In genomic region chr15:65394280-65394789, GRCh38 we compare ENCODE assay signal across 32 cellular contexts. TPM values are rescaled to one million over a fixed set of nuclear protein-coding genes. Genes with fewer than 3 reads are reported as not detected.
"Had no signal": no experiment of that assay in that cellular context is flagged by ENCODE, and none has a peak within 500 bp of the region (broad histone marks: within the 10 kb centered on the region; RNA-seq: fewer than 3 reads in every experiment).

No MANE protein-coding gene starts in this region.

- H3K27ac ChIP-seq: ascending aorta, breast epithelium, cardiac muscle cell, coronary artery, dorsolateral prefrontal cortex, foreskin keratinocyte, gastrocnemius medialis, WERI-Rb-1 had no signal

- DNase-seq: activated B cell treated with CpG ODN at 0.5 μM for 24 hours; activated CD4-positive, alpha-beta memory T cell treated with anti-CD3 and anti-CD28 coated beads for 36 hours; activated CD4-positive, alpha-beta T cell treated with anti-CD3 and anti-CD28 coated beads for 36 hours; activated CD4-positive, alpha-beta T cell treated with anti-CD3 and anti-CD28 coated beads, Interleukin-2, amount 10 ng/mL, durations not matched to agents 24 days and 14 days; activated CD8-positive, alpha-beta memory T cell treated with anti-CD3 and anti-CD28 coated beads, Interleukin-2, amount 10 ng/mL, durations not matched to agents 7 days and 5 days; activated CD8-positive, alpha-beta memory T cell treated with anti-CD3 and anti-CD28 coated beads, Interleukin-2, amount 50 U/mL, for 4 hours; activated CD8-positive, alpha-beta T cell treated with anti-CD3 and anti-CD28 coated beads, Interleukin-2, amount 10 ng/mL, durations not matched to agents 7 days and 5 days; activated gamma-delta T cell; activated naive CD4-positive, alpha-beta T cell; activated naive CD4-positive, alpha-beta T cell treated with anti-CD3 and anti-CD28 coated beads, Interleukin-2, amount 10 ng/mL, durations not matched to agents 7 days and 5 days; activated naive CD8-positive, alpha-beta T cell treated with anti-CD3 and anti-CD28 coated beads, Interleukin-2, amount 10 ng/mL, durations not matched to agents 7 days and 5 days; activated T-cell treated with anti-CD3 and anti-CD28 coated beads, Interleukin-2, amount 50 U/mL, for 1 hour; activated T-cell treated with anti-CD3 and anti-CD28 coated beads, Interleukin-2, amount 50 U/mL, for 48 hours; central memory CD4-positive, alpha-beta T cell; cerebellar nuclear complex; dorsolateral prefrontal cortex; effector memory CD4-positive, alpha-beta T cell; endodermal cell; foreskin keratinocyte; gastrocnemius medialis; SW 1271; T-cell; T1000; WERI-Rb-1 had no signal

- H3K36me3 ChIP-seq: ascending aorta, breast epithelium, cardiac muscle cell had no signal

- H3K27me3 ChIP-seq: gastrocnemius medialis had no signal

- H3K4me1 ChIP-seq: ascending aorta, breast epithelium, foreskin keratinocyte, gastrocnemius medialis had no signal

- H3K9me3 ChIP-seq: ascending aorta, breast epithelium, gastrocnemius medialis had no signal

- H3K4me3 ChIP-seq: ascending aorta, breast epithelium, cardiac muscle cell, coronary artery, dorsolateral prefrontal cortex, gastrocnemius medialis had no signal

RNA-seq across cellular contexts. Expression of gene IGDCC3, which starts 16.5 kb away (rescaled TPM):
- total RNA-seq: activated B cell treated with CpG ODN at 0.5 μM for 24 hours; activated CD4-positive, alpha-beta memory T cell treated with anti-CD3 and anti-CD28 coated beads for 36 hours; activated CD4-positive, alpha-beta T cell treated with anti-CD3 and anti-CD28 coated beads for 36 hours; activated CD4-positive, alpha-beta T cell treated with anti-CD3 and anti-CD28 coated beads, Interleukin-2, amount 10 ng/mL, durations not matched to agents 24 days and 14 days; activated CD8-positive, alpha-beta memory T cell treated with anti-CD3 and anti-CD28 coated beads for 36 hours; activated CD8-positive, alpha-beta memory T cell treated with anti-CD3 and anti-CD28 coated beads, Interleukin-2, amount 10 ng/mL, durations not matched to agents 7 days and 5 days; activated CD8-positive, alpha-beta T cell treated with anti-CD3 and anti-CD28 coated beads, Interleukin-2, amount 10 ng/mL, durations not matched to agents 7 days and 5 days; activated naive CD4-positive, alpha-beta T cell treated with anti-CD3 and anti-CD28 coated beads, Interleukin-2, amount 50 U/mL, for 72 hours; activated naive CD8-positive, alpha-beta T cell treated with anti-CD3 and anti-CD28 coated beads, Interleukin-2, amount 10 ng/mL, durations not matched to agents 7 days and 5 days; ascending aorta; epithelial cell of proximal tubule; foreskin keratinocyte; gastrocnemius medialis; T-helper 2 cell treated with Interferon-gamma antibody and Interleukin-4, amounts not matched to agents 100 ng/mL and 5 ng/mL, for 36 hours had no signal
- polyA plus RNA-seq: foreskin keratinocyte had no signal

RNA-seq across cellular contexts. Expression of gene IGDCC4, which starts 28.4 kb away (rescaled TPM):
- total RNA-seq: activated B cell treated with CpG ODN at 0.5 μM for 24 hours; T-helper 2 cell treated with Interferon-gamma antibody and Interleukin-4, amounts not matched to agents 100 ng/mL and 5 ng/mL, for 36 hours had no signal
